ENCODE assay signal across 9 cellular contexts in the genomic region with DNA sequence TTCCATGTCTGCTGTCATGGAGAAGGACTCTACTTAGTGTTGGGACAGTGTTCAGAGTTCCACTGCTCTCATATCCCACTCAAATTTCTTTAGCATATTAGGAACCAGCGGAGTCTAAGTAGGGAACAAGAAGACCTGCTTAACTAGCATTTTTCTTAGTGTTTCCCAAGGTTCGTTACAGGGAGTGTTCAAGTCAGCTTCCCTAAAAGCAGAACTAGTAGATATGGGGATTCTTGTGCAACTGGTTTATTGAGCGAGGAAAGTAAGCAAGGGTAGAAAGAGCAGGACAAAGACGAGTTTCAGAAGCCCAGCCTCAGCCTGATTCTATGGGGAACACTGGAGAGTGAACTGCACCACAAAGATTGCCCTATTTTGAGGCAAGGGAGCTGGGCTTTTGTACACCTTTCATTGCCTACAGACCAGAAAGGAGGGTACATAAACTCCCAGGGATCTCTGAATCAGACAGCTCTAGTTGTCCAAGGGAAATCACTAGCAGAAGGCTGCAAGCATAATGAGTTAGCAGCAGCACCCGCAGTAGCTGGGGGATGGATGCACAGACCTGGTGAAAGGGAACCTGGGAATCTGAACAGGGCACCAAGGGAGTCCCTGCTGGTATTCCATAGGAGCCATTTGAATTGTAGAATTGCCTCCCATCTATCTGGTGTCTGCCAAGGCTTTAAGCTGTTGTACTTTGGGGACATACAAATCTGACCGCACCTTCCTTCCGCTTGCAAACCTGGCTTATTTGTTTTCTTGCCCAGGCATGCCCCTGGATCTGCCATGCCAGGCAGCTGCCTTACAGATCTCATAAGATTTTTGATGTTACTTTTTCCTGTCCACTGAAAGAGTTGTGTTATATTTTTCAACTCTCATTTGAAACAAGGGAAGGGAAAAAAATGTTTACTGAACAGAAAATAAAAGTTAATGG. TPM values are rescaled to one million over a fixed set of nuclear protein-coding genes. Genes with fewer than 3 reads are reported as not detected.
DNase-seq lines count a peak whose midpoint lies in the region; ATAC-seq, FAIRE-seq and TF ChIP-seq lines count a peak whose summit lies in the region.
"Had no signal": no experiment of that assay in that cellular context is flagged by ENCODE, and none has a peak within 500 bp of the region (broad histone marks: within the 10 kb centered on the region; RNA-seq: fewer than 3 reads in every experiment).

No MANE protein-coding gene starts in this region.

- H3K4me3 ChIP-seq in bronchial epithelial cell (ENCODE audit: low read depth, low read length): no peak overlapping the region

- DNase-seq in NCI-H1694 treated with DMSO at 0.1 percent for 48 hours (lab: John Stamatoyannopoulos, UW) (peak; percentile 12), NCI-H1694 (lab: John Stamatoyannopoulos, UW) (no peak), NCI-H69 (lab: John Stamatoyannopoulos, UW) (peak; percentile 77), bronchial epithelial cell (ENCODE audit: low read depth) (peak; percentile 83), sciatic nerve (ENCODE audit: low spot score) (no peak), cortex of kidney (lab: John Stamatoyannopoulos, UW) (no peak)
- DNase-seq: nucleus accumbens had no signal

- H3K27me3 ChIP-seq in bronchial epithelial cell (ENCODE audit: control insufficient read depth, insufficient read depth, low read length): no peaks in the 10 kb centered on the region

- intact Hi-C loops in sciatic nerve (cut with DNase I): no loop called here

- H3K36me3 ChIP-seq in bronchial epithelial cell (ENCODE audit: control insufficient read depth, insufficient read depth, low read length): no peaks in the 10 kb centered on the region

- TF ChIP-seq CTCF in bronchial epithelial cell (IDR thresholded peaks at IDR 0.05; ENCODE audit: insufficient read depth, low read length, severe bottlenecking): no peak

- no peak for FAIRE-seq in bronchial epithelial cell (lab: Jason Lieb, UNC)

- ATAC-seq in sciatic nerve (peak; percentile 39), GM19397 (IDR thresholded peaks at IDR 0.05; ENCODE audit: unreplicated experiment) (no peak), HG03159 (IDR thresholded peaks at IDR 0.05; ENCODE audit: unreplicated experiment) (no peak)

RNA-seq across cellular contexts. Expression of gene CMTM7, which starts 15.1 kb away (rescaled TPM):
- total RNA-seq in bronchial epithelial cell (3.1 and 5.8 TPM in 2 replicates), sciatic nerve (19.5 TPM)

Comparison
In these comparisons a context has a peak if more than half of its experiments do, and no peak if none do; other contexts are left out.
1. DNase-seq: peak in NCI-H1694 treated with DMSO at 0.1 percent for 48 hours (single experiment), NCI-H69 (single experiment) and bronchial epithelial cell (single experiment); none in NCI-H1694 (single experiment), sciatic nerve (single experiment) and cortex of kidney (single experiment).